8 cellular contexts compared by ENCODE assay signal in the genomic region with DNA sequence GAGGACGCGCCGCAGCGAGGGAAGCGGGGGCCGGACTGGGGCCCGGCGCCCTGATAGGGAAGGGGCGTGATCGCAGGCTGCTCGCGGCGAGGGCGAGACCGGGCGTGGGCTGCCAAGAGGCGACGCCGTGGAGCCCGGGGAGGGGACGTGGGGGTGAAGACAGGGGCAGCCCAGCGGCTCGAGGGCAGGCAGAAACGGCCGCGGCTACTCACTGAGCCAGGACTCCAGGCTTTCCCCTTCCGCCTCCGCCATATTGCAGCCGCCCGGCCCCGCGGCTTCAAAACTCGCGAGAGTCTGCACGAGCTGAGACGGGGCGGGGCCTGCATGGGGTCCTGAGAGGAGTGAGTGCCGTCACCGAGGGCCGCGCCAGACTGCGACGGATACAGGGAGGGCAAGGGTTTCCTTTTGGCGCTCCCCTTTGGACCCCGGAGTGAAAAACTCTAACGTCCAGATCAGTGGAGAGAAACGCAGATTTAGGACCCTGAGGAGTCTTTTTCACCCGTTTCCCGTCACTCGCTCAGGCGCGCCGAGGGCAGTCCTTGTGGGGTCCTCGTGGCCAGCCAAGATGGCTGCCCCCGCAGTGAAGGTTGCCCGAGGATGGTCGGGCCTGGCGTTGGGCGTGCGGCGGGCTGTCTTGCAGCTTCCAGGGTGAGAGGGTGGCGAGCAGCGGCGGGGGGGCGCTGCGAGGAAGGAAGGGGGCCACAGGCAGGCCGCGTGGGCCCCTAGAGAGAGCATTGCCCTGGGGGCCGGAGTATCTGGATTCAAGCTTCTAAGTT. TPM values are rescaled to one million over a fixed set of nuclear protein-coding genes. Genes with fewer than 3 reads are reported as not detected.
A peak's percentile ranks its signal among the peaks of the same experiment; 100 is the strongest.
DNase-seq lines count a peak whose midpoint lies in the region; ATAC-seq and TF ChIP-seq lines count a peak whose summit lies in the region.

Gene GGA3, minus strand, starts transcription at position 271 of the 776 bp plus-strand sequence. Its CDS starts 19 bp downstream, at position 252.
Gene MRPS7, plus strand, starts transcription at position 544 of the 776 bp plus-strand sequence. Its CDS starts 22 bp downstream, at position 566.

- peaks cover 45% of the 10 kb centered on the region for H3K79me2 ChIP-seq in fibroblast of lung (ENCODE audit: control insufficient read depth, insufficient read depth, low read length)

- DNase-seq in DMS79 treated with DMSO at 0.1 percent for 48 hours (lab: John Stamatoyannopoulos, UW) = peak; percentile 83
- DNase-seq in GOT3 (lab: John Stamatoyannopoulos, UW) = peak; percentile 91
- DNase-seq in LNCaP clone FGC (ENCODE audit: low read depth) = peak; percentile 74
- DNase-seq in RPMI8226 = peak; percentile 97
- DNase-seq in activated T-helper 1 cell treated with anti-CD3 and anti-CD28 coated beads, Interleukin-2, amount 50 U/mL, for 16 hours (ENCODE audit: low read depth in 1 of 2, low spot score in 1 of 2) = peak; percentile 91
- DNase-seq in fibroblast of lung (ENCODE audit: low read depth in 2 of 2) = peak; percentile 87 to 94
- peak; percentile 95 for DNase-seq in natural killer cell
- peak; percentile 95 for DNase-seq in stimulated activated naive CD4-positive, alpha-beta T cell treated with Interleukin-2 at 50 U/mL for 16 hours (lab: John Stamatoyannopoulos, UW)

- H3K27ac ChIP-seq in fibroblast of lung (ENCODE audit: insufficient read depth, low read length) = peak within 1 kb of the TSS; percentile 99

- H3K27me3 Mint-ChIP-seq in natural killer cell (ENCODE audit: low read depth in 2 of 2) = no peaks in the 10 kb centered on the region

- peak within 1 kb of the TSS; percentile 98 for H3K9ac ChIP-seq in fibroblast of lung (ENCODE audit: insufficient read depth, low read length)

- peak within 1 kb of the TSS; percentile 99 to 100 for H3K27ac Mint-ChIP-seq in natural killer cell

- peak within 1 kb of the TSS; percentile 97 for H3K4me3 Mint-ChIP-seq in natural killer cell

- peaks cover 52 to 59% of the 10 kb centered on the region in 2 donors for H3K4me1 Mint-ChIP-seq in natural killer cell

- no peaks in the 10 kb centered on the region for H3K27me3 ChIP-seq in fibroblast of lung (ENCODE audit: control insufficient read depth, insufficient read depth, low read length)

- ATAC-seq in natural killer cell = peak; percentile 93 to 98 (median 93)

- no peaks in the 10 kb centered on the region for H3K36me3 Mint-ChIP-seq in natural killer cell

- TF ChIP-seq CTCF in LNCaP clone FGC (IDR thresholded peaks at IDR 0.05; ENCODE audit: control insufficient read depth, extremely low read depth, insufficient read depth) = no peak
- no peak for TF ChIP-seq CTCF in fibroblast of lung (conservative IDR thresholded peaks at IDR 0.05 in 1 of 2, IDR thresholded peaks at IDR 0.05 in 1 of 2; ENCODE audit: low read depth in 1 of 2, low read length in 2 of 2)
- no peak for TF ChIP-seq CTCF in natural killer cell (IDR thresholded peaks at IDR 0.05)

- H3K4me3 ChIP-seq in LNCaP clone FGC (ENCODE audit: low read depth, low read length) (peak within 1 kb of the TSS; percentile 90), fibroblast of lung (replicated peaks in 1 of 4; ENCODE audit: control extremely low read depth in 1 of 4, insufficient read depth in 1 of 4, low read depth in 3 of 4, low read length in 4 of 4) (peak within 1 kb of the TSS; percentile 63 to 93 (median 82))

- H2AFZ ChIP-seq in fibroblast of lung (ENCODE audit: low read length) = peak within 1 kb of the TSS; percentile 77

- intact Hi-C loops in natural killer cell (cut with micrococcal nuclease) = loop anchor here (1.0 kb wide), 3 partner anchors 9 to 78 kb away; partner anchors contain the start of gene SLC25A19

- peaks cover 2% of the 10 kb centered on the region for H3K4me1 ChIP-seq in fibroblast of lung (ENCODE audit: control insufficient read depth, extremely low read depth, insufficient read depth, low read length)

- H3K36me3 ChIP-seq in fibroblast of lung (ENCODE audit: control insufficient read depth, insufficient read depth, low read length) = peaks cover 10% of the 10 kb centered on the region

- H4K20me1 ChIP-seq in fibroblast of lung (ENCODE audit: control insufficient read depth, extremely low read depth, insufficient read depth, low read length) = no peaks in the 10 kb centered on the region

- H3K9me3 Mint-ChIP-seq in natural killer cell = no peaks in the 10 kb centered on the region

- no peaks in the 10 kb centered on the region for H3K9me3 ChIP-seq in fibroblast of lung (ENCODE audit: control insufficient read depth, insufficient read depth, low read depth, low read length)

- H3K4me2 ChIP-seq in fibroblast of lung (ENCODE audit: extremely low read depth, insufficient read depth, low read length) = peak within 1 kb of the TSS; percentile 88

RNA-seq across cellular contexts. Expression of gene GGA3, which starts in this region (rescaled TPM):
- total RNA-seq in fibroblast of lung (8.0 and 13.0 TPM in 2 replicates), natural killer cell (10 to 100 TPM; 78.1 to 97.3 (median 94.0) TPM)
- polyA plus RNA-seq in fibroblast of lung = 14.4 and 21.8 TPM in 2 replicates
- 15.7 and 20.2 TPM in 2 replicates for polyA plus RNA-seq in fibroblast of lung (2012)
- polyA minus RNA-seq in fibroblast of lung (ENCODE audit: low replicate concordance) = 60.0 and 62.1 TPM in 2 replicates

RNA-seq across cellular contexts. Expression of gene MRPS7, which starts in this region (rescaled TPM):
- 44.7 and 51.5 TPM in 2 replicates for total RNA-seq in fibroblast of lung
- polyA plus RNA-seq in fibroblast of lung = 44.2 and 62.8 TPM in 2 replicates
- polyA plus RNA-seq in fibroblast of lung (2012) = 49.1 and 72.4 TPM in 2 replicates
- 27.5 and 38.9 TPM in 2 replicates for polyA minus RNA-seq in fibroblast of lung (ENCODE audit: low replicate concordance)
- 10 to 100 TPM; 27.3 to 29.4 (median 27.9) TPM for total RNA-seq in natural killer cell

Comparison
In these comparisons a context has a peak if more than half of its experiments do, and no peak if none do; other contexts are left out.
1. Peak in every context shown above with its lines: DNase-seq, ATAC-seq, H3K4me3 ChIP-seq and H3K27ac ChIP-seq.